Comparison of ENCODE assay signal across 8 cellular contexts in the genomic region with DNA sequence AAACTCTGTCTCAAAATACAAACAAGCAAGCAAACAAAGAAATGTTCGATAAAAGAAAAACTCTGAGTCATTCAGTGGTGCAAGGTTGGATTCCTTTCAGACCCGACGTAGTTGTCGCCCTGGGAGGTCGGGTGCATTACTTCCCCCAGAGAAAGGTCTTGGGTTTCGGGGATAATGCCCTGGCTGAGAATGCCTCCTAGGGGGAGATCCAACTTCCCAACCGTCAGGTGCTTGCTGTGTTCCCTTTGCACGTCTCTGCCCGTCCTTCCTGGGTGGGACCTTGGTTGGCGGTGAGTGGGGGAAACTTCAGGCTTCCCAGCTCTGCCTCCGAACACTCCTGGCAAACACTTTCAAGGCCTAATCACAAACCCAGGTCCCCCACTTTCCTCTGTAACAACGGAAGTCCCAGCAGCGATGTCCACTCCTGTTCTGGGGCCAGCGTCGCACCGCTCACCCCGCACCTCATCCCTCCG. TPM values are rescaled to one million over a fixed set of nuclear protein-coding genes. Genes with fewer than 3 reads are reported as not detected.
DNase-seq lines count a peak whose midpoint lies in the region; ATAC-seq and TF ChIP-seq lines count a peak whose summit lies in the region.

No MANE protein-coding gene starts in this region.

- H3K36me3 Mint-ChIP-seq in glutamatergic neuron (ENCODE audit: unreplicated experiment): no peaks in the 10 kb centered on the region

- H3K27ac ChIP-seq in parathyroid adenoma: peak overlapping the region; percentile 73

- peak overlapping the region; percentile 95 for H2AFZ ChIP-seq in parathyroid adenoma

- H3K27me3 ChIP-seq in parathyroid adenoma (ENCODE audit: control insufficient read depth, insufficient read depth, low read length): no peaks in the 10 kb centered on the region

- no peaks in the 10 kb centered on the region for H3K36me3 ChIP-seq in parathyroid adenoma (ENCODE audit: control insufficient read depth, insufficient read depth, low read length)

- TF ChIP-seq CTCF in glutamatergic neuron (IDR thresholded peaks at IDR 0.05; ENCODE audit: partially characterized antibody, unreplicated experiment) (no peak), parathyroid adenoma (IDR thresholded peaks at IDR 0.05) (no peak)

- no peaks in the 10 kb centered on the region for H3K9me3 ChIP-seq in parathyroid adenoma (ENCODE audit: control insufficient read depth, low read length)

- ATAC-seq in GM21825 (IDR thresholded peaks at IDR 0.05; ENCODE audit: unreplicated experiment) (peak; percentile 5), GM18861 (IDR thresholded peaks at IDR 0.05; ENCODE audit: unreplicated experiment) (no peak), HG03378 (IDR thresholded peaks at IDR 0.05; ENCODE audit: unreplicated experiment) (no peak)

- H3K79me2 ChIP-seq in parathyroid adenoma: peaks cover 3% of the 10 kb centered on the region

- H3K4me1 ChIP-seq in parathyroid adenoma: no peaks in the 10 kb centered on the region

- H3K4me2 ChIP-seq in parathyroid adenoma (ENCODE audit: low read length): peak overlapping the region; percentile 96

- H3K9me3 Mint-ChIP-seq in glutamatergic neuron (ENCODE audit: unreplicated experiment): peaks cover 8% of the 10 kb centered on the region

- peak overlapping the region; percentile 81 for H3K4me3 ChIP-seq in parathyroid adenoma (ENCODE audit: low read depth, low read length)

- peaks cover 6% of the 10 kb centered on the region for H3K4me1 Mint-ChIP-seq in glutamatergic neuron (ENCODE audit: low read depth, unreplicated experiment)

- peak overlapping the region; percentile 90 for H3K27ac Mint-ChIP-seq in glutamatergic neuron (ENCODE audit: unreplicated experiment)

- peak overlapping the region; percentile 99 for H3K4me3 Mint-ChIP-seq in glutamatergic neuron (ENCODE audit: unreplicated experiment)

- DNase-seq in COLO668 (lab: John Stamatoyannopoulos, UW; ENCODE audit: unreplicated experiment) (peak; percentile 58), NCI-H345 (lab: John Stamatoyannopoulos, UW) (peak; percentile 51), glutamatergic neuron (no peak)
- peak; percentile 23 for DNase-seq in activated naive CD4-positive, alpha-beta T cell treated with Interleukin-2 at 50 U/mL for 16 hours

- H3K9ac ChIP-seq in parathyroid adenoma: no peak overlapping the region

- peaks cover 6% of the 10 kb centered on the region for H3K27me3 Mint-ChIP-seq in glutamatergic neuron (ENCODE audit: unreplicated experiment)

RNA-seq across cellular contexts. Expression of a gene that starts 0.6 kb away (rescaled TPM):
- 166 TPM for total RNA-seq in glutamatergic neuron (ENCODE audit: unreplicated experiment)

RNA-seq across cellular contexts. Expression of a gene that starts 0.7 kb away (rescaled TPM):
- total RNA-seq in glutamatergic neuron (ENCODE audit: unreplicated experiment): 9.5 TPM
